8 cellular contexts compared by ENCODE assay signal in genomic region chr5:66143473-66144073, GRCh38. TPM values are rescaled to one million over a fixed set of nuclear protein-coding genes. Genes with fewer than 3 reads are reported as not detected.
DNase-seq lines count a peak whose midpoint lies in the region; ATAC-seq and TF ChIP-seq lines count a peak whose summit lies in the region.

No MANE protein-coding gene starts in this region.

- peak overlapping the region; percentile 91 for H3K4me2 ChIP-seq in OCI-LY1 (ENCODE audit: low read length)

- no peaks in the 10 kb centered on the region; the same call in 1 of the 2 replicates for H3K9me3 ChIP-seq in OCI-LY1 (ENCODE audit: low read length)
- no peaks in the 10 kb centered on the region for H3K9me3 ChIP-seq in endodermal cell (ENCODE audit: control insufficient read depth, low read length)

- intact Hi-C loops in posterior cingulate gyrus (cut with DNase I) = loop anchor here (1.0 to 10.0 kb wide), 2 partner anchors 218 to 379 kb away; no protein-coding TSS in a partner anchor

- peak overlapping the region; percentile 70 for H3K27ac ChIP-seq in OCI-LY1 (ENCODE audit: low read depth, low read length, poor library complexity, severe bottlenecking)
- H3K27ac ChIP-seq in endodermal cell (ENCODE audit: low read depth, low read length) = peak overlapping the region; percentile 98

- peak overlapping the region; percentile 98 for H3K9ac ChIP-seq in OCI-LY1 (ENCODE audit: low read length)
- H3K9ac ChIP-seq in endodermal cell (ENCODE audit: extremely low read depth, low read length, poor library complexity, severe bottlenecking) = peak overlapping the region; percentile 98

- H3K9me3 Mint-ChIP-seq in HFFc6 = no peaks in the 10 kb centered on the region
- no peaks in the 10 kb centered on the region for H3K9me3 Mint-ChIP-seq in endodermal cell
- H3K9me3 Mint-ChIP-seq in nephron = no peaks in the 10 kb centered on the region

- H3K27me3 Mint-ChIP-seq in HFFc6 (ENCODE audit: insufficient read depth) (peaks cover 6% of the 10 kb centered on the region), endodermal cell (ENCODE audit: insufficient read depth) (no peaks in the 10 kb centered on the region), nephron (ENCODE audit: low read depth) (no peaks in the 10 kb centered on the region)

- WGBS in endodermal cell (ENCODE audit: insufficient coverage in 1 of 2, insufficient read length in 1 of 2), 2 experiments = 31 to 76% methylated on average over 7 to 16 of the region's 16 CpGs

- peaks cover 36% of the 10 kb centered on the region for H3K4me1 ChIP-seq in OCI-LY1 (ENCODE audit: insufficient read depth, low read length, severe bottlenecking)
- peaks cover 6% of the 10 kb centered on the region for H3K4me1 ChIP-seq in endodermal cell (ENCODE audit: control insufficient read depth, insufficient read depth, low read length)

- peaks cover 29% of the 10 kb centered on the region for H3K4me1 Mint-ChIP-seq in HFFc6 (ENCODE audit: low read depth)
- peaks cover 15% of the 10 kb centered on the region for H3K4me1 Mint-ChIP-seq in endodermal cell
- H3K4me1 Mint-ChIP-seq in nephron = peaks cover 25% of the 10 kb centered on the region

- H3K27ac Mint-ChIP-seq in HFFc6 (peak overlapping the region; percentile 98), endodermal cell (peak overlapping the region; percentile 100), nephron (peak overlapping the region; percentile 100)

- H3K4me3 ChIP-seq in OCI-LY1 (ENCODE audit: low read depth, low read length, poor library complexity, severe bottlenecking) (peak overlapping the region; percentile 93), endodermal cell (ENCODE audit: low read length) (peak overlapping the region; percentile 100)

- no peaks in the 10 kb centered on the region for H3K9me2 ChIP-seq in OCI-LY1 (ENCODE audit: low read depth, low read length)

- H3K4me3 Mint-ChIP-seq in HFFc6 = peak overlapping the region; percentile 97
- peak overlapping the region; percentile 99 for H3K4me3 Mint-ChIP-seq in endodermal cell
- H3K4me3 Mint-ChIP-seq in nephron = peak overlapping the region; percentile 94 to 98 (median 95)

- DNase-seq in HFFc6 = no peak
- DNase-seq in endodermal cell = no peak
- no peak for DNase-seq in cortex of kidney (lab: John Stamatoyannopoulos, UW)
- DNase-seq in posterior cingulate gyrus = no peak
- DNase-seq in DMS153 treated with DMSO at 0.1 percent for 48 hours (lab: John Stamatoyannopoulos, UW; ENCODE audit: unreplicated experiment) = no peak

- H3K79me2 ChIP-seq in OCI-LY1 (ENCODE audit: insufficient read depth, low read length) = peaks cover 41% of the 10 kb centered on the region

- no peaks in the 10 kb centered on the region for H3F3A ChIP-seq in OCI-LY1 (ENCODE audit: insufficient read depth, low read length)

- H3K27me3 ChIP-seq in OCI-LY1 (ENCODE audit: insufficient read depth, low read length) (no peaks in the 10 kb centered on the region), endodermal cell (ENCODE audit: control insufficient read depth, insufficient read depth, low read length, poor library complexity, severe bottlenecking) (no peaks in the 10 kb centered on the region)

- H3K36me3 ChIP-seq in OCI-LY1 (ENCODE audit: insufficient read depth, low read length) (peaks cover 8% of the 10 kb centered on the region), endodermal cell (ENCODE audit: control insufficient read depth, insufficient read depth, low read length) (no peaks in the 10 kb centered on the region)

- H2AFZ ChIP-seq in OCI-LY1 (ENCODE audit: low read length) = peak overlapping the region; percentile 73

- ATAC-seq in GM18517 (IDR thresholded peaks at IDR 0.05; ENCODE audit: unreplicated experiment) = peak; percentile 37

- TF ChIP-seq CTCF in HFFc6 (IDR thresholded peaks at IDR 0.05) (no peak), OCI-LY1 (IDR thresholded peaks at IDR 0.05; ENCODE audit: low read length) (no peak), endodermal cell (conservative IDR thresholded peaks at IDR 0.05) (no peak), nephron (IDR thresholded peaks at IDR 0.05; ENCODE audit: unreplicated experiment in 3 of 3) (no peak)

- peaks cover 9% of the 10 kb centered on the region; the same call in 1 of the 2 replicates for H3K36me3 Mint-ChIP-seq in HFFc6 (ENCODE audit: low read depth)
- peaks cover under 1% of the 10 kb centered on the region for H3K36me3 Mint-ChIP-seq in endodermal cell (ENCODE audit: low read depth)
- peaks cover 9% of the 10 kb centered on the region for H3K36me3 Mint-ChIP-seq in nephron (ENCODE audit: low read depth)

- no peaks in the 10 kb centered on the region for H4K20me1 ChIP-seq in OCI-LY1 (ENCODE audit: insufficient read depth, low read length)

RNA-seq across cellular contexts. Expression of gene SREK1, which starts 0.5 kb away (rescaled TPM):
- 10 to 100 TPM; 32.4 to 39.7 (median 37.0) TPM for total RNA-seq in HFFc6 (2021; fragmentation: NEBNext Ultra II Directional; extraction: Animal tissue kit (Norgen Biotek cat#: 25700))
- 10 to 100 TPM; 58.8 to 67.1 TPM for total RNA-seq in endodermal cell
- 67.4 TPM for polyA plus RNA-seq in endodermal cell (2013, experiment 1 of 2)
- 55.2 TPM for polyA plus RNA-seq in endodermal cell (2013, experiment 2 of 2)
